10 cellular contexts compared by ENCODE assay signal in genomic region chr7:127584648-127585043, GRCh38. TPM values are rescaled to one million over a fixed set of nuclear protein-coding genes. Genes with fewer than 3 reads are reported as not detected.
DNase-seq lines count a peak whose midpoint lies in the region; ATAC-seq and TF ChIP-seq lines count a peak whose summit lies in the region.
"Had no signal": no experiment of that assay in that cellular context is flagged by ENCODE, and none has a peak within 500 bp of the region (broad histone marks: within the 10 kb centered on the region; RNA-seq: fewer than 3 reads in every experiment).

No MANE protein-coding gene starts in this region.

- H3K79me2 ChIP-seq in Loucy (ENCODE audit: insufficient read depth, low read length) = peaks cover 51% of the 10 kb centered on the region

- peak overlapping the region; percentile 99 for H3K4me2 ChIP-seq in Loucy (ENCODE audit: low read depth, low read length, poor library complexity, severe bottlenecking)

- H3K4me3 ChIP-seq in BE2C (ENCODE audit: low read depth, low read length) = peak overlapping the region; percentile 97
- peak overlapping the region; percentile 95 for H3K4me3 ChIP-seq in Loucy (ENCODE audit: low read length, poor library complexity, severe bottlenecking)
- peak overlapping the region; percentile 81 to 95 for H3K4me3 ChIP-seq in duodenal mucosa (ENCODE audit: low read depth in 1 of 2, low read length in 2 of 2)

- no peaks in the 10 kb centered on the region for H3K4me1 ChIP-seq in BE2C
- H3K4me1 ChIP-seq in Loucy (ENCODE audit: insufficient read depth, low read length, poor library complexity, severe bottlenecking) = peaks cover 34% of the 10 kb centered on the region
- H3K4me1 ChIP-seq in duodenal mucosa (ENCODE audit: control insufficient read depth in 1 of 2, insufficient read depth in 2 of 2, low read length in 2 of 2) = peaks cover 32 to 51% of the 10 kb centered on the region in 2 donors

- H3K4me1 Mint-ChIP-seq in natural killer cell treated with Interleukin-12 subunit alpha and Interleukin-12 subunit beta and Interleukin-15 and Interleukin-18, amount 100 ng/mL, for 72 hours (ENCODE audit: low read depth in 2 of 2) = peaks cover 57 to 70% of the 10 kb centered on the region in 2 donors

- no peaks in the 10 kb centered on the region for H3K9me3 Mint-ChIP-seq in natural killer cell treated with Interleukin-12 subunit alpha and Interleukin-12 subunit beta and Interleukin-15 and Interleukin-18, amount 100 ng/mL, for 72 hours

- H3F3A ChIP-seq in Loucy (ENCODE audit: low read depth) = 0 out of 2 replicates have a peak, but pooled peaks cover 2% of the 10 kb centered on the region

- peak overlapping the region; percentile 90 for H3K4me3 Mint-ChIP-seq in natural killer cell treated with Interleukin-12 subunit alpha and Interleukin-12 subunit beta and Interleukin-15 and Interleukin-18, amount 100 ng/mL, for 72 hours

- no peak for DNase-seq in BE2C
- DNase-seq in natural killer cell treated with Interleukin-12 subunit alpha and Interleukin-12 subunit beta and Interleukin-15 and Interleukin-18, amount 100 ng/mL, for 72 hours (ENCODE audit: low spot score) = no peak
- DNase-seq in NCI-H187 (lab: John Stamatoyannopoulos, UW) = no peak
- no peak for DNase-seq in NCI-H226
- no peak for DNase-seq in NCI-H2029 treated with DMSO at 0.1 percent for 48 hours (lab: John Stamatoyannopoulos, UW)

- H3K36me3 ChIP-seq in BE2C (peaks cover 11% of the 10 kb centered on the region; the same call in 1 of the 2 replicates), Loucy (ENCODE audit: insufficient read depth, low read length) (no peaks in the 10 kb centered on the region; the same call in 1 of the 2 replicates), duodenal mucosa (ENCODE audit: control insufficient read depth in 1 of 2, insufficient read depth in 2 of 2, low read length in 2 of 2) (peaks cover 15 to 31% of the 10 kb centered on the region in 2 donors)

- no peaks in the 10 kb centered on the region for H3K9me3 ChIP-seq in BE2C
- H3K9me3 ChIP-seq in Loucy (ENCODE audit: insufficient read depth, low read depth, low read length) = no peaks in the 10 kb centered on the region
- H3K9me3 ChIP-seq in duodenal mucosa (ENCODE audit: control insufficient read depth in 1 of 2, low read length in 2 of 2) = no peaks in the 10 kb centered on the region

- peaks cover 9% of the 10 kb centered on the region for H3K36me3 Mint-ChIP-seq in natural killer cell treated with Interleukin-12 subunit alpha and Interleukin-12 subunit beta and Interleukin-15 and Interleukin-18, amount 100 ng/mL, for 72 hours

- no peaks in the 10 kb centered on the region for H3K9me2 ChIP-seq in Loucy (replicated peaks; ENCODE audit: low read depth, low read length)

- H3K27me3 ChIP-seq in BE2C = no peaks in the 10 kb centered on the region
- H3K27me3 ChIP-seq in Loucy (ENCODE audit: insufficient read depth, low read length, poor library complexity, severe bottlenecking) = no peaks in the 10 kb centered on the region
- H3K27me3 ChIP-seq in duodenal mucosa (ENCODE audit: control insufficient read depth in 1 of 2, insufficient read depth in 2 of 2, low read length in 2 of 2) = no peaks in the 10 kb centered on the region

- no peak for ATAC-seq in natural killer cell treated with Interleukin-12 subunit alpha and Interleukin-12 subunit beta and Interleukin-15 and Interleukin-18, amount 100 ng/mL, for 72 hours
- no peak for ATAC-seq in HG03108 (IDR thresholded peaks at IDR 0.05; ENCODE audit: unreplicated experiment)

- no peak for TF ChIP-seq CTCF in BE2C (IDR thresholded peaks at IDR 0.05; ENCODE audit: low read depth, low read length)
- no peak for TF ChIP-seq CTCF in Loucy (conservative IDR thresholded peaks at IDR 0.05; ENCODE audit: low read length)

- H4K20me1 ChIP-seq in Loucy (ENCODE audit: insufficient read depth, low read length, poor library complexity, severe bottlenecking) = peaks cover 24% of the 10 kb centered on the region

- H3K27ac Mint-ChIP-seq in natural killer cell treated with Interleukin-12 subunit alpha and Interleukin-12 subunit beta and Interleukin-15 and Interleukin-18, amount 100 ng/mL, for 72 hours = peak overlapping the region; percentile 79 to 89

- no peak overlapping the region for H3K27ac ChIP-seq in duodenal mucosa (ENCODE audit: low read depth, low read length)

- H3K27me3 Mint-ChIP-seq in natural killer cell treated with Interleukin-12 subunit alpha and Interleukin-12 subunit beta and Interleukin-15 and Interleukin-18, amount 100 ng/mL, for 72 hours = no peaks in the 10 kb centered on the region

- H2AFZ ChIP-seq in Loucy (ENCODE audit: low read length) = 0 out of 2 replicates have a peak overlapping the region, but pooled peaks have one; percentile 92

- peak overlapping the region; percentile 86 for H3K9ac ChIP-seq in Loucy (ENCODE audit: low read depth, low read length, poor library complexity, severe bottlenecking)
- H3K9ac ChIP-seq in duodenal mucosa (ENCODE audit: low read depth in 1 of 2, low read length in 2 of 2) = peak overlapping the region; percentile 71 to 86

RNA-seq across cellular contexts. Expression of gene GCC1, which starts 0.8 kb away (rescaled TPM):
- polyA plus RNA-seq in BE2C (2012; ENCODE audit: insufficient read depth, insufficient read length, low read depth) = 23.1 TPM
- 10 to 100 TPM; 21.8 TPM for total RNA-seq in natural killer cell treated with Interleukin-12 subunit alpha and Interleukin-12 subunit beta and Interleukin-15 and Interleukin-18, amount 100 ng/mL, for 72 hours

RNA-seq across cellular contexts. Expression of gene ARF5, which starts 3.6 kb away (rescaled TPM):
- polyA plus RNA-seq in BE2C (2012; ENCODE audit: insufficient read depth, insufficient read length, low read depth) = 258 TPM
- 100 to 1,000 TPM in 1 of 2 donors, 10 to 100 TPM in 1; 69.0 to 106 TPM for total RNA-seq in natural killer cell treated with Interleukin-12 subunit alpha and Interleukin-12 subunit beta and Interleukin-15 and Interleukin-18, amount 100 ng/mL, for 72 hours

RNA-seq across cellular contexts. Expression of gene FSCN3, which starts 8.9 kb away (rescaled TPM):
- polyA plus RNA-seq in BE2C (2012; ENCODE audit: insufficient read depth, insufficient read length, low read depth) = 0.76 TPM
- total RNA-seq in natural killer cell treated with Interleukin-12 subunit alpha and Interleukin-12 subunit beta and Interleukin-15 and Interleukin-18, amount 100 ng/mL, for 72 hours = 1 to 10 TPM in 1 of 2 donors, under 1 TPM in 1; 0.39 to 1.4 TPM

RNA-seq across cellular contexts. Expression of gene PAX4, which starts 33.3 kb away (rescaled TPM):
- polyA plus RNA-seq in BE2C (2012; ENCODE audit: insufficient read depth, insufficient read length, low read depth) = not detected
- not detected for total RNA-seq in natural killer cell treated with Interleukin-12 subunit alpha and Interleukin-12 subunit beta and Interleukin-15 and Interleukin-18, amount 100 ng/mL, for 72 hours
- total RNA-seq: glomerular endothelial cell, NCI-H460 had no signal
